ENCODE assay signal across 8 cellular contexts in the genomic region with DNA sequence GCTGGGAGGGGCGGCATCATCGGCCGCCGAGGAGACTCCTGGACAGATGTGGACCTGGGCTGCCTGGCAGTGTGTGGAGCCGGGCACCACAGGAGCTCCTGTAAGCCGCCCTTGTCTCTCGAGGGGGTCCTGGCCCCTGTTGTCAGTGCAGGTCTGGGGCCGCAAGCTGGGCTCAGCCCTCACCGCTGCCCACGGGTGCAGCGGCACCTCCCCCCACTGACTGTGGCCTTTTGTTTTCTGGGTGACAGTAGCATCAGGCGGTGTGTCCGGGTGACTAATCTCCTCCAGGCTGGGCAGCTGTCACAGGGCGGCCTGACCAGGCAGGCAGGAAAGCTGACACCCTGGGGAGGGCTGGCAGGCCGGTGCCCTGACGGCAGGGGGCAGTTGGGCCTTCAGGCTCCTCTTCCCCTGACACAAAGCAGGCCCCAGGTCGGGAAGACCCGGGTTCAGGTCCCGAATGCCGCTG. TPM values are rescaled to one million over a fixed set of nuclear protein-coding genes. Genes with fewer than 3 reads are reported as not detected.
DNase-seq lines count a peak whose midpoint lies in the region; TF ChIP-seq lines count a peak whose summit lies in the region.

No MANE protein-coding gene starts in this region.

- peaks cover 56% of the 10 kb centered on the region for H3K36me3 ChIP-seq in KOPT-K1 (ENCODE audit: insufficient read depth, low read length)

- H3K9me3 Mint-ChIP-seq in MCF 10A (ENCODE audit: unreplicated experiment) (no peaks in the 10 kb centered on the region), nephron progenitor cell (no peaks in the 10 kb centered on the region)

- H3K27ac Mint-ChIP-seq in MCF 10A (ENCODE audit: low read depth, unreplicated experiment) (peak overlapping the region; percentile 93), nephron progenitor cell (no peak overlapping the region)

- intact Hi-C loops in MCF 10A (cut with micrococcal nuclease) (no loop called here), posterior vena cava (cut with DNase I) (no loop called here)

- no peaks in the 10 kb centered on the region for H3K9me3 ChIP-seq in KOPT-K1 (ENCODE audit: insufficient read depth, low read length, poor library complexity, severe bottlenecking)

- H3K4me1 Mint-ChIP-seq in MCF 10A (ENCODE audit: insufficient read depth, unreplicated experiment) (peaks cover 10% of the 10 kb centered on the region), nephron progenitor cell (peaks cover 70% of the 10 kb centered on the region)

- POLR2A ChIA-PET in MCF 10A (lab: Yijun Ruan, JAX): no interaction called here

- H3K36me3 Mint-ChIP-seq in MCF 10A (ENCODE audit: insufficient read depth, unreplicated experiment): peaks cover 6% of the 10 kb centered on the region
- H3K36me3 Mint-ChIP-seq in nephron progenitor cell (ENCODE audit: low read depth): peaks cover 3% of the 10 kb centered on the region

- H3K27me3 Mint-ChIP-seq in MCF 10A (ENCODE audit: insufficient read depth, unreplicated experiment) (no peaks in the 10 kb centered on the region), nephron progenitor cell (ENCODE audit: low read depth, poor library complexity) (peaks cover 4% of the 10 kb centered on the region)

- no TSS peak for BruUV-seq in MCF 10A (replicated peaks; lab: Mats Ljungman, UMichigan)

- DNase-seq in MCF 10A (ENCODE audit: unreplicated experiment): peak; percentile 69
- DNase-seq in kidney tubule cell (ENCODE audit: low spot score): peak; percentile 64
- no peak for DNase-seq in NCI-H187 treated with DMSO at 0.1 percent for 48 hours (lab: John Stamatoyannopoulos, UW)
- DNase-seq in nephron progenitor cell: no peak
- DNase-seq in Kasumi-1 (lab: John Stamatoyannopoulos, UW): no peak
- no peak for DNase-seq in posterior vena cava (ENCODE audit: low spot score)

- H3K4me3 Mint-ChIP-seq in MCF 10A (ENCODE audit: unreplicated experiment) (no peak overlapping the region), nephron progenitor cell (no peak overlapping the region)

- H3K27ac ChIP-seq in KOPT-K1 (ENCODE audit: low read depth, low read length, poor library complexity, severe bottlenecking) (peak overlapping the region; percentile 100), temporal lobe (ENCODE audit: low read depth, low read length) (peak overlapping the region; percentile 91)

- TF ChIP-seq CTCF in MCF 10A (IDR thresholded peaks at IDR 0.05; ENCODE audit: unreplicated experiment) (no peak), nephron progenitor cell (IDR thresholded peaks at IDR 0.05) (no peak)

- CTCF ChIA-PET in MCF 10A (lab: Yijun Ruan, JAX): interaction anchor here (0.8 to 1.9 kb wide), 3 partner anchors 8 to 26 kb away, joined by 3 to 6 read pairs (median 3); no protein-coding TSS in a partner anchor

RNA-seq across cellular contexts. Expression of a gene that starts 16.2 kb away (rescaled TPM):
- total RNA-seq in MCF 10A (2022) (52.8 and 57.9 TPM in 2 replicates), temporal lobe (33.7 TPM), posterior vena cava (10 to 100 TPM; 38.5 to 41.2 TPM)

RNA-seq across cellular contexts. Expression of a gene that starts 18.0 kb away (rescaled TPM):
- total RNA-seq in MCF 10A (2022) (0.49 and 1.8 TPM in 2 replicates), temporal lobe (38.1 TPM), posterior vena cava (10 to 100 TPM; 16.6 to 28.9 TPM)

RNA-seq across cellular contexts. Expression of a gene that starts 28.1 kb away (rescaled TPM):
- total RNA-seq in MCF 10A (2022) (not detected in 2 replicates), temporal lobe (1.2 TPM), posterior vena cava (not detected)

Comparison
In these comparisons a context has a peak if more than half of its experiments do, and no peak if none do; other contexts are left out.
1. DNase-seq: peak in MCF 10A (single experiment) and kidney tubule cell (single experiment); none in NCI-H187 treated with DMSO at 0.1 percent for 48 hours (single experiment), nephron progenitor cell (single experiment), Kasumi-1 (0 of 2) and posterior vena cava (single experiment).